8 cellular contexts compared by ENCODE assay signal in the genomic region with DNA sequence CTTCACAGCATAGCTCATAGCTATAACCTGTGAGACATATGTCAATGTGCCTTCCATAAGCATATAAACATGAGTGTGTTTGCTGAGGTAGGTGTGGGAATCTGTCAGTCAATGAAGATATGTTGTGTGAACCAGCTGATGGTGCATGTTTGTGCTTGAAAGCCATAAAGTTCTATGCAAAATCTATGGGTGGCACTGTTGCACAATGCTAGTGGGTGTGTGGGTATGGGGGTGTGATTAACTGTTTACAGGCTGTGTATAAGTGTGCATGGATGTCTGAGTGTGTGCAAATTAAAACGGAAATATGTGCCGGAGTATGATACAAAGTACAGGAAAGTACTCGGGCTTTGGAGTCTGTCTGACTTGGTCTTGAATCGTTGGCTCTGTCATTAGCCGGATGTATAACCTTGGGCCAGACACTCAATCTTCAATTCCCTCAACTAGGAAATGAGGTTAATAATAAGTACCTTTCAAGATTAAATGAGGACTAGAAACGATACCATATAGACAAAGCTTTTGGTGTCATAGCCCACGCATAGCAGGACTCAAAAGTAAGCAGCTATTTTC. TPM values are rescaled to one million over a fixed set of nuclear protein-coding genes. Genes with fewer than 3 reads are reported as not detected.
DNase-seq lines count a peak whose midpoint lies in the region; ATAC-seq and TF ChIP-seq lines count a peak whose summit lies in the region.

No MANE protein-coding gene starts in this region.

- in situ Hi-C loops in SK-MEL-5 (cut with HindIII; ENCODE audit: low pct_unique_long_range_greater_than_20kb, low sequenced_read_pairs), result no loop called here
- in situ Hi-C loops in astrocyte of the cerebellum (cut with HindIII; ENCODE audit: low sequenced_read_pairs), result no loop called here

- H3K9ac ChIP-seq in HUES6 (ENCODE audit: low read length) (peak overlapping the region; percentile 6), iPS-15b (ENCODE audit: low read depth, low read length) (no peak overlapping the region), skeletal muscle satellite cell (ENCODE audit: low read depth, low read length) (peak overlapping the region; percentile 84)

- H3K4me3 ChIP-seq in HUES6 (ENCODE audit: low read depth, low read length) (peak overlapping the region; percentile 89), astrocyte of the cerebellum (ENCODE audit: low read depth, low read length) (no peak overlapping the region), iPS-15b (ENCODE audit: low read depth, low read length) (peak overlapping the region; percentile 89), skeletal muscle satellite cell (ENCODE audit: low read length) (peak overlapping the region; percentile 81)

- no peaks in the 10 kb centered on the region for H3K36me3 ChIP-seq in HUES6 (ENCODE audit: control insufficient read depth, insufficient read depth, low read length)
- H3K36me3 ChIP-seq in iPS-15b (ENCODE audit: control insufficient read depth, insufficient read depth, low read length), result no peaks in the 10 kb centered on the region
- H3K36me3 ChIP-seq in skeletal muscle satellite cell (ENCODE audit: insufficient read depth, low read length), result no peaks in the 10 kb centered on the region

- H3K9me3 ChIP-seq in HUES6 (ENCODE audit: control insufficient read depth, insufficient read depth, low read depth, low read length) (no peaks in the 10 kb centered on the region), iPS-15b (ENCODE audit: control insufficient read depth, insufficient read depth, low read length) (no peaks in the 10 kb centered on the region), skeletal muscle satellite cell (replicated peaks; ENCODE audit: low read length) (no peaks in the 10 kb centered on the region)

- peak overlapping the region; percentile 98 for H3K4me2 ChIP-seq in skeletal muscle satellite cell (ENCODE audit: low read length)

- H3K27me3 ChIP-seq in HUES6 (ENCODE audit: control insufficient read depth, insufficient read depth, low read length), result peaks cover 11% of the 10 kb centered on the region; the same call in 1 of the 2 replicates
- peaks cover 9% of the 10 kb centered on the region for H3K27me3 ChIP-seq in iPS-15b (ENCODE audit: control insufficient read depth, insufficient read depth, low read length)
- no peaks in the 10 kb centered on the region for H3K27me3 ChIP-seq in skeletal muscle satellite cell (ENCODE audit: control insufficient read depth, insufficient read depth, low read length)

- no peak overlapping the region for H3K27ac ChIP-seq in HUES6 (ENCODE audit: low read depth, low read length)

- peak; percentile 39 for TF ChIP-seq CTCF in astrocyte of the cerebellum (IDR thresholded peaks at IDR 0.05; ENCODE audit: low read depth, low read length, missing control alignments)

- peak; percentile 28 for DNase-seq in DMS114 treated with DMSO at 0.1 percent for 48 hours (lab: John Stamatoyannopoulos, UW; ENCODE audit: unreplicated experiment)
- DNase-seq in SK-MEL-5 (ENCODE audit: low read depth, low spot score), result peak; percentile 74
- no peak for DNase-seq in astrocyte of the cerebellum (ENCODE audit: low read depth)

- no peak for ATAC-seq in GM18870 (IDR thresholded peaks at IDR 0.05; ENCODE audit: unreplicated experiment)
- ATAC-seq in GM21381 (IDR thresholded peaks at IDR 0.05; ENCODE audit: unreplicated experiment), result no peak

- peaks cover 43% of the 10 kb centered on the region for H3K4me1 ChIP-seq in HUES6 (ENCODE audit: control insufficient read depth, insufficient read depth, low read length)
- peaks cover 29% of the 10 kb centered on the region for H3K4me1 ChIP-seq in iPS-15b (ENCODE audit: control insufficient read depth, insufficient read depth, low read length)
- peaks cover 32% of the 10 kb centered on the region for H3K4me1 ChIP-seq in skeletal muscle satellite cell (ENCODE audit: control insufficient read depth, insufficient read depth, low read length)

RNA-seq across cellular contexts. Expression of gene ATP2B4, which starts 0.9 kb away (rescaled TPM):
- total RNA-seq in SK-MEL-5 (2014; rRNA removed; shearing (Covaris generic)), result 39.1 and 45.2 TPM in 2 replicates
- 37.1 and 54.6 TPM in 2 replicates for polyA plus RNA-seq in SK-MEL-5 (2015; cell fraction: cytosol; rRNA removed)
- 52.2 and 58.5 TPM in 2 replicates for polyA plus RNA-seq in SK-MEL-5 (2015; cell fraction: nucleus; rRNA removed)
- total RNA-seq in skeletal muscle satellite cell (2012; rRNA removed), result 205 and 257 TPM in 2 replicates
